ENCODE assay signal across 9 cellular contexts in the genomic region with DNA sequence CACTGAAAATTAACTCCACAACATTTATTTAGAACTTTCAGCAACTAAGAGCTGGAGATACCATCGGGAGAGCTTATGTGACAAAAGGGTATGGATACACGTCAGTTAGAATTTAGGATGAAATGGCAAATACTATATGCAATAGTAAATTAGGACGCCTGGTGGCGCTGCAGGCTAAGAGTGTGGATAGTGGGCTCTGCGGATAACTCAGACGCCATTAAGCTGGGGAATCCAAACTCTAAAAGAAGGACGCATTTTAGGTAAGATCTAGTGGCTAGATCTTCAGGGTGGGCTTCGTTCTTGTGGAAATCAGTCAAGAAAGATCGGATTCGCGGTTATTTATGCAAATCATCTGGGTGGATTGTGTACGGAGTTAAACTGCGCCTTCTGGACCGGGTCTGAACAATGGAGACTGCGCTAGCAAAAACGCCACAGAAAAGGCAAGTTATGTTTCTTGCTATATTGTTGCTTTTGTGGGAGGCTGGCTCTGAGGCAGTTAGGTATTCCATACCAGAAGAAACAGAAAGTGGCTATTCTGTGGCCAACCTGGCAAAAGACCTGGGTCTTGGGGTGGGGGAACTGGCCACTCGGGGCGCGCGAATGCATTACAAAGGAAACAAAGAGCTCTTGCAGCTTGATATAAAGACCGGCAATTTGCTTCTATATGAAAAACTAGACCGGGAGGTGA. TPM values are rescaled to one million over a fixed set of nuclear protein-coding genes. Genes with fewer than 3 reads are reported as not detected.
DNase-seq lines count a peak whose midpoint lies in the region; ATAC-seq and TF ChIP-seq lines count a peak whose summit lies in the region.
"Had no signal": no experiment of that assay in that cellular context is flagged by ENCODE, and none has a peak within 500 bp of the region (broad histone marks: within the 10 kb centered on the region; RNA-seq: fewer than 3 reads in every experiment).

A gene (plus strand): TSS at position 177 of the 688 bp plus-strand sequence. CDS start 229 bp downstream, at position 406.

- H3K14ac ChIP-seq in mesenchymal stem cell (ENCODE audit: low read length in 2 of 2) = no peak within 1 kb of the TSS

- H3K9ac ChIP-seq in mesenchymal stem cell (ENCODE audit: low read length) (peak within 1 kb of the TSS; percentile 64), colonic mucosa (ENCODE audit: low read depth in 2 of 2, low read length in 2 of 2) (no peak within 1 kb of the TSS)

- no peak within 1 kb of the TSS for H2BK120ac ChIP-seq in mesenchymal stem cell (ENCODE audit: low read depth, low read length)

- no peaks in the 10 kb centered on the region for H3K27me3 ChIP-seq in mesenchymal stem cell (ENCODE audit: control insufficient read depth in 1 of 2, insufficient read depth in 1 of 2, low read length in 2 of 2)
- no peaks in the 10 kb centered on the region for H3K27me3 ChIP-seq in colonic mucosa

- in situ Hi-C loops in T47D (cut with HindIII; ENCODE audit: low pct_unique_long_range_greater_than_20kb, low sequenced_read_pairs) = no loop called here

- peaks cover 1% of the 10 kb centered on the region for H3K79me1 ChIP-seq in mesenchymal stem cell (replicated peaks; ENCODE audit: low read length, poor library complexity, severe bottlenecking)

- H4K8ac ChIP-seq in mesenchymal stem cell (ENCODE audit: low read length) = no peak within 1 kb of the TSS

- no peak within 1 kb of the TSS for H3K4me2 ChIP-seq in mesenchymal stem cell (ENCODE audit: low read length, poor library complexity, severe bottlenecking)

- H3K4me3 ChIP-seq in mesenchymal stem cell (ENCODE audit: insufficient read depth in 1 of 2, low read depth in 1 of 2, low read length in 2 of 2) = peak within 1 kb of the TSS; percentile 2 to 33
- H3K4me3 ChIP-seq in colonic mucosa = no peak within 1 kb of the TSS

- H4K91ac ChIP-seq in mesenchymal stem cell (ENCODE audit: low read length) = no peak within 1 kb of the TSS

- peak within 1 kb of the TSS in 1 of 2 experiments; percentile 26 for H3K4ac ChIP-seq in mesenchymal stem cell (ENCODE audit: low read depth in 1 of 2, low read length in 2 of 2)

- H3K27ac ChIP-seq in mesenchymal stem cell (ENCODE audit: low read length, poor library complexity, severe bottlenecking) = no peak within 1 kb of the TSS
- H3K27ac ChIP-seq in colonic mucosa = no peak within 1 kb of the TSS

- no peak within 1 kb of the TSS for H2BK5ac ChIP-seq in mesenchymal stem cell (ENCODE audit: low read depth, low read length, poor library complexity, severe bottlenecking)

- H3K18ac ChIP-seq in mesenchymal stem cell (ENCODE audit: low read depth in 1 of 2, low read length in 2 of 2) = peak within 1 kb of the TSS in 1 of 2 experiments; percentile 4

- H3K9me3 ChIP-seq in mesenchymal stem cell (ENCODE audit: control insufficient read depth, low read length) (peaks cover 64% of the 10 kb centered on the region), colonic mucosa (no peaks in the 10 kb centered on the region)

- H3K4me1 ChIP-seq in mesenchymal stem cell (ENCODE audit: control insufficient read depth, insufficient read depth, low read depth, low read length) (no peaks in the 10 kb centered on the region), colonic mucosa (no peaks in the 10 kb centered on the region)

- ATAC-seq in GM21367 (IDR thresholded peaks at IDR 0.05; ENCODE audit: unreplicated experiment) (no peak), GM19324 (IDR thresholded peaks at IDR 0.05; ENCODE audit: low FRiP score, unreplicated experiment) (no peak), GM19467 (IDR thresholded peaks at IDR 0.05; ENCODE audit: unreplicated experiment) (no peak)

- H2AK5ac ChIP-seq in mesenchymal stem cell (ENCODE audit: low read length, severe bottlenecking) = no peak within 1 kb of the TSS

- H3K36me3 ChIP-seq in mesenchymal stem cell (ENCODE audit: control insufficient read depth in 1 of 2, insufficient read depth in 2 of 2, low read depth in 1 of 2, low read length in 2 of 2) = peaks cover 0 to 14% of the 10 kb centered on the region in 2 experiments
- H3K36me3 ChIP-seq in colonic mucosa = no peaks in the 10 kb centered on the region

- intact Hi-C loops in colonic mucosa (cut with DNase I) = no loop called here

- H3K23ac ChIP-seq in mesenchymal stem cell (ENCODE audit: low read length in 2 of 2) = no peak within 1 kb of the TSS

- DNase-seq in ELF-1 (ENCODE audit: low read depth, low spot score) = peak; percentile 62
- DNase-seq in NCI-H146 (lab: John Stamatoyannopoulos, UW) = peak; percentile 53
- DNase-seq in T47D (ENCODE audit: low read depth in 1 of 2, low spot score in 1 of 2) = peak; percentile 51 to 81
- peak; percentile 67 for DNase-seq in mesenchymal stem cell
- no peak for DNase-seq in colonic mucosa

- WGBS in mesenchymal stem cell = 34% methylated on average over 22 of the region's 22 CpGs

- H2BK12ac ChIP-seq in mesenchymal stem cell (ENCODE audit: low read length in 2 of 2) = no peak within 1 kb of the TSS

- H2BK15ac ChIP-seq in mesenchymal stem cell (ENCODE audit: low read depth, poor library complexity, severe bottlenecking) = no peak within 1 kb of the TSS

- no peak for TF ChIP-seq CTCF in colonic mucosa (IDR thresholded peaks at IDR 0.05)

- no peak within 1 kb of the TSS for H2AFZ ChIP-seq in mesenchymal stem cell (ENCODE audit: low read depth, low read length)

RNA-seq across cellular contexts. Expression of the gene that starts here (rescaled TPM):
- polyA plus RNA-seq in mesenchymal stem cell (2013, experiment 1 of 2) = 15.4 TPM
- 15.6 TPM for polyA plus RNA-seq in mesenchymal stem cell (2013, experiment 2 of 2)
- under 1 TPM; 0.10 to 0.66 TPM for total RNA-seq in colonic mucosa
- total RNA-seq: T-helper 1 cell treated with Interleukin-12 subunit alpha and Interleukin-12 subunit beta and Interleukin-4 antibody, amounts not matched to agents 30 ng/mL and 1 ng/mL, for 36 hours had no signal
